Comparison of ENCODE assay signal across 20 cellular contexts in the genomic region with DNA sequence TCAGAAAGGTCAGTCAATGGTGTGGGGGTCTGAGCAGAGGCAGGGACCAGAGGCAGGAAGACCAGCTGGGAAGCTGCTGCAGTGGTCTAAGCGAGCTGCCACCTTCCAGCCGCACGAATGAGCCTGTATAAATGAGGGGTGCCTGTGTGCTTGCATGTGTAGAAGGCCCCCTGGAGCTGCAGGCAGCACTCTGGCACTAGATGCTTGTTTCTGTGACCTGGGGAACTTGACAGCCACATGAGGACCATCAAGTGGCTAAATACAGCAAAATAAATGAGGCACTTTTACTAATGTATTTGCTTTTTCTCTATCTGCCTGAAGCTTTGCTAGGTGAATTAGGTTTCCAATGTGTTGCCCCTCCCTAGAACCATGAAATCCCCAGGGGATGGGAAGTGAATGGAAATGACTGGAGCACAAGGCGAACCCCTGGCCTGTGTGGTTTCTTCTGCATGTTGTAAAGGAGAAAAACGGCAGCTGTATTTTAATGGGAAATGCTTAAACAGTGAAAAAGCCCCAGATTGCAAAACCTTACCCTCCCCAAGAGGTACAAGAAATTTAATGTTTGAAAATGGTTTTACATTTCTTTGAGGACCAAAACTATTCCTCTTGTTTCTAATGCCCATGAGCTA. TPM values are rescaled to one million over a fixed set of nuclear protein-coding genes. Genes with fewer than 3 reads are reported as not detected.
DNase-seq lines count a peak whose midpoint lies in the region; ATAC-seq and TF ChIP-seq lines count a peak whose summit lies in the region.
"Had no signal": no experiment of that assay in that cellular context is flagged by ENCODE, and none has a peak within 500 bp of the region (broad histone marks: within the 10 kb centered on the region; RNA-seq: fewer than 3 reads in every experiment).

No MANE protein-coding gene starts in this region.

- no peak overlapping the region for H3K9ac ChIP-seq in adipocyte (ENCODE audit: low read length)
- H3K9ac ChIP-seq: BLaER1 treated with 17β-estradiol and CSF1 and Interleukin-3, amounts not matched to agents 10 nM and 100 nM; KMS-11 had no signal

- DNase-seq in DMS79 treated with DMSO at 0.1 percent for 48 hours (lab: John Stamatoyannopoulos, UW) (peak; percentile 83), NCI-H1436 (lab: John Stamatoyannopoulos, UW) (peak; percentile 64), adipocyte (ENCODE audit: low read depth) (peak; percentile 77), myocyte (ENCODE audit: low read depth) (peak; percentile 76), right atrium auricular region (ENCODE audit: low spot score) (no peak), AML-193 (lab: John Stamatoyannopoulos, UW) (no peak), OCI-M1 (lab: John Stamatoyannopoulos, UW) (no peak)
- DNase-seq: activated CD4-positive, alpha-beta T cell treated with anti-CD3 and anti-CD28 coated beads, Interleukin-2, amount 50 U/mL, for 4 hours; activated naive CD8-positive, alpha-beta T cell treated with anti-CD3 and anti-CD28 coated beads, Interleukin-2, amount 50 U/mL, for 24 hours; activated T-cell treated with anti-CD3 and anti-CD28 coated beads, Interleukin-2, amount 50 U/mL, for 72 hours; cerebellar nuclear complex; head of caudate nucleus; midbrain; nucleus accumbens; small intestine; stimulated activated naive CD4-positive, alpha-beta T cell; uterus had no signal

- peaks cover 15% of the 10 kb centered on the region for H3K4me1 ChIP-seq in adipocyte (ENCODE audit: control insufficient read depth, insufficient read depth, low read length)
- peaks cover 0 to 16% of the 10 kb centered on the region in 2 donors for H3K4me1 ChIP-seq in right atrium auricular region
- H3K4me1 ChIP-seq: uterus had no signal

- no peak overlapping the region for H3K27ac ChIP-seq in right atrium auricular region
- H3K27ac ChIP-seq: BLaER1 treated with 17β-estradiol and CSF1 and Interleukin-3, amounts not matched to agents 10 nM and 100 nM; KMS-11; uterus had no signal

- peaks cover 27% of the 10 kb centered on the region for H3K27me3 ChIP-seq in adipocyte (replicated peaks; ENCODE audit: control insufficient read depth, insufficient read depth, low read length)
- H3K27me3 ChIP-seq in right atrium auricular region, result peaks cover 0 to 4% of the 10 kb centered on the region in 2 donors
- H3K27me3 ChIP-seq: BLaER1 treated with 17β-estradiol and CSF1 and Interleukin-3, amounts not matched to agents 10 nM and 100 nM; uterus had no signal

- no peak for ATAC-seq in HG03432 (IDR thresholded peaks at IDR 0.05; ENCODE audit: unreplicated experiment)
- ATAC-seq: activated naive CD8-positive, alpha-beta T cell treated with anti-CD3 and anti-CD28 coated beads, Interleukin-2, amount 50 U/mL, for 24 hours; activated T-cell treated with anti-CD3 and anti-CD28 coated beads, Interleukin-2, amount 50 U/mL, for 72 hours had no signal

- H3K9me3 ChIP-seq in adipocyte (ENCODE audit: control insufficient read depth, low read length), result no peaks in the 10 kb centered on the region
- no peaks in the 10 kb centered on the region for H3K9me3 ChIP-seq in right atrium auricular region
- H3K9me3 ChIP-seq: BLaER1 treated with 17β-estradiol and CSF1 and Interleukin-3, amounts not matched to agents 10 nM and 100 nM; uterus had no signal

- no peak overlapping the region for H3K4me3 ChIP-seq in adipocyte (ENCODE audit: low read length)
- H3K4me3 ChIP-seq in right atrium auricular region, result no peak overlapping the region
- H3K4me3 ChIP-seq: BLaER1 treated with 17β-estradiol and CSF1 and Interleukin-3, amounts not matched to agents 10 nM and 100 nM; uterus had no signal

- TF ChIP-seq CTCF in right atrium auricular region (IDR thresholded peaks at IDR 0.05), result no peak

- H3K36me3 ChIP-seq in adipocyte (ENCODE audit: control insufficient read depth, insufficient read depth, low read length, severe bottlenecking), result no peaks in the 10 kb centered on the region
- no peaks in the 10 kb centered on the region for H3K36me3 ChIP-seq in right atrium auricular region
- H3K36me3 ChIP-seq: BLaER1 treated with 17β-estradiol and CSF1 and Interleukin-3, amounts not matched to agents 10 nM and 100 nM; uterus had no signal

RNA-seq across cellular contexts. Expression of a gene that starts 57.7 kb away (rescaled TPM):
- 7.3 and 9.7 TPM in 2 replicates for total RNA-seq in myocyte
- 10.3 TPM for polyA plus RNA-seq in myocyte (2012)
- total RNA-seq in right atrium auricular region, result 1 to 10 TPM; 1.8 to 5.2 TPM

Comparison
In these comparisons a context has a peak if more than half of its experiments do, and no peak if none do; other contexts are left out.
1. DNase-seq: peak in DMS79 treated with DMSO at 0.1 percent for 48 hours (single experiment), NCI-H1436 (single experiment), adipocyte (single experiment) and myocyte (single experiment); none in right atrium auricular region (single experiment), AML-193 (0 of 2) and OCI-M1 (single experiment).